15 cellular contexts compared by ENCODE assay signal in genomic region chr1:89672489-89673183, GRCh38. TPM values are rescaled to one million over a fixed set of nuclear protein-coding genes. Genes with fewer than 3 reads are reported as not detected.
DNase-seq lines count a peak whose midpoint lies in the region; ATAC-seq, FAIRE-seq and TF ChIP-seq lines count a peak whose summit lies in the region.
"Had no signal": no experiment of that assay in that cellular context is flagged by ENCODE, and none has a peak within 500 bp of the region (broad histone marks: within the 10 kb centered on the region; RNA-seq: fewer than 3 reads in every experiment).

No MANE protein-coding gene starts in this region.

- H3K36me3 Mint-ChIP-seq in stimulated activated naive CD8-positive, alpha-beta T cell treated with anti-CD3 and anti-CD28 coated beads, Interleukin-15, Interleukin-2, amounts not matched to agents 100 ng/mL and 50 ng/mL, for 24 hours (ENCODE audit: low read depth) = peaks cover 71% of the 10 kb centered on the region
- H3K36me3 Mint-ChIP-seq in activated naive CD8-positive, alpha-beta T cell = peaks cover 27% of the 10 kb centered on the region
- H3K36me3 Mint-ChIP-seq: brain had no signal

- H3K27ac Mint-ChIP-seq in stimulated activated naive CD8-positive, alpha-beta T cell treated with anti-CD3 and anti-CD28 coated beads, Interleukin-15, Interleukin-2, amounts not matched to agents 100 ng/mL and 50 ng/mL, for 24 hours = peak overlapping the region; percentile 84
- no peak overlapping the region for H3K27ac Mint-ChIP-seq in stimulated activated naive CD8-positive, alpha-beta T cell treated with anti-CD3 and anti-CD28 coated beads, Interleukin-15, amount 100 ng/mL, for 72 hours
- H3K27ac Mint-ChIP-seq in activated naive CD8-positive, alpha-beta T cell = peak overlapping the region; percentile 86
- H3K27ac Mint-ChIP-seq: brain had no signal

- no peak for DNase-seq in stimulated activated naive CD8-positive, alpha-beta T cell treated with anti-CD3 and anti-CD28 coated beads, Interleukin-15, amount 100 ng/mL, for 72 hours
- DNase-seq in fibroblast of the conjunctiva (ENCODE audit: low read depth) = peak; percentile 13
- no peak for DNase-seq in upper lobe of right lung
- DNase-seq in HTR-8/SVneo (ENCODE audit: insufficient read length, low spot score) = no peak
- DNase-seq in NCI-H187 (lab: John Stamatoyannopoulos, UW) = no peak
- DNase-seq in GM03348 (ENCODE audit: low spot score) = no peak
- DNase-seq: BE2C, DMS79 treated with DMSO at 0.1 percent for 48 hours, immature natural killer cell, NCI-H146, occipital lobe had no signal

- H3K4me1 ChIP-seq in upper lobe of right lung = peaks cover 10% of the 10 kb centered on the region
- H3K4me1 ChIP-seq: BE2C had no signal

- no peaks in the 10 kb centered on the region for H3K27me3 ChIP-seq in upper lobe of right lung
- H3K27me3 ChIP-seq: BE2C had no signal

- H3K27ac ChIP-seq in upper lobe of right lung = no peak overlapping the region
- H3K27ac ChIP-seq: HL-60 had no signal

- peaks cover 99% of the 10 kb centered on the region for H3K4me1 Mint-ChIP-seq in stimulated activated naive CD8-positive, alpha-beta T cell treated with anti-CD3 and anti-CD28 coated beads, Interleukin-15, Interleukin-2, amounts not matched to agents 100 ng/mL and 50 ng/mL, for 24 hours (ENCODE audit: low read depth)
- H3K4me1 Mint-ChIP-seq in stimulated activated naive CD8-positive, alpha-beta T cell treated with anti-CD3 and anti-CD28 coated beads, Interleukin-15, amount 100 ng/mL, for 72 hours = peaks cover 92% of the 10 kb centered on the region
- H3K4me1 Mint-ChIP-seq in activated naive CD8-positive, alpha-beta T cell (ENCODE audit: low read depth) = peaks cover 98% of the 10 kb centered on the region

- no peak for ATAC-seq in stimulated activated naive CD8-positive, alpha-beta T cell treated with anti-CD3 and anti-CD28 coated beads, Interleukin-15, amount 100 ng/mL, for 72 hours
- no peak for ATAC-seq in upper lobe of right lung

- H3K9me3 ChIP-seq in upper lobe of right lung = no peaks in the 10 kb centered on the region
- H3K9me3 ChIP-seq: BE2C had no signal

- H3K4me3 ChIP-seq in upper lobe of right lung = no peak overlapping the region

- no peak for TF ChIP-seq CTCF in upper lobe of right lung (IDR thresholded peaks at IDR 0.05)

- H3K36me3 ChIP-seq in upper lobe of right lung = no peaks in the 10 kb centered on the region
- H3K36me3 ChIP-seq: BE2C had no signal

- no peaks in the 10 kb centered on the region for H3K9me3 Mint-ChIP-seq in stimulated activated naive CD8-positive, alpha-beta T cell treated with anti-CD3 and anti-CD28 coated beads, Interleukin-15, Interleukin-2, amounts not matched to agents 100 ng/mL and 50 ng/mL, for 24 hours
- no peaks in the 10 kb centered on the region for H3K9me3 Mint-ChIP-seq in stimulated activated naive CD8-positive, alpha-beta T cell treated with anti-CD3 and anti-CD28 coated beads, Interleukin-15, amount 100 ng/mL, for 72 hours
- H3K9me3 Mint-ChIP-seq in activated naive CD8-positive, alpha-beta T cell (ENCODE audit: low read depth) = no peaks in the 10 kb centered on the region
- H3K9me3 Mint-ChIP-seq: immature natural killer cell had no signal

- H3K27me3 Mint-ChIP-seq in stimulated activated naive CD8-positive, alpha-beta T cell treated with anti-CD3 and anti-CD28 coated beads, Interleukin-15, Interleukin-2, amounts not matched to agents 100 ng/mL and 50 ng/mL, for 24 hours = no peaks in the 10 kb centered on the region
- H3K27me3 Mint-ChIP-seq in stimulated activated naive CD8-positive, alpha-beta T cell treated with anti-CD3 and anti-CD28 coated beads, Interleukin-15, amount 100 ng/mL, for 72 hours = no peaks in the 10 kb centered on the region
- no peaks in the 10 kb centered on the region for H3K27me3 Mint-ChIP-seq in activated naive CD8-positive, alpha-beta T cell
- H3K27me3 Mint-ChIP-seq: brain had no signal

- H3K4me3 Mint-ChIP-seq in stimulated activated naive CD8-positive, alpha-beta T cell treated with anti-CD3 and anti-CD28 coated beads, Interleukin-15, Interleukin-2, amounts not matched to agents 100 ng/mL and 50 ng/mL, for 24 hours = no peak overlapping the region
- H3K4me3 Mint-ChIP-seq in stimulated activated naive CD8-positive, alpha-beta T cell treated with anti-CD3 and anti-CD28 coated beads, Interleukin-15, amount 100 ng/mL, for 72 hours = peak overlapping the region in 1 of 2 donors; percentile 9
- peak overlapping the region; percentile 15 for H3K4me3 Mint-ChIP-seq in activated naive CD8-positive, alpha-beta T cell
- H3K4me3 Mint-ChIP-seq: brain had no signal

- FAIRE-seq in HTR-8/SVneo (lab: Jason Lieb, UNC) = no peak

- intact Hi-C loops in upper lobe of right lung (cut with DNase I) = no loop called here

RNA-seq across cellular contexts. Expression of gene LRRC8C, which starts 39.7 kb away (rescaled TPM):
- 12.6 TPM for total RNA-seq in upper lobe of right lung

Comparison
In these comparisons a context has a peak if more than half of its experiments do, and no peak if none do; other contexts are left out.
1. H3K27ac Mint-ChIP-seq: peak in stimulated activated naive CD8-positive, alpha-beta T cell treated with anti-CD3 and anti-CD28 coated beads, Interleukin-15, Interleukin-2, amounts not matched to agents 100 ng/mL and 50 ng/mL, for 24 hours (single experiment) and activated naive CD8-positive, alpha-beta T cell (single experiment); none in stimulated activated naive CD8-positive, alpha-beta T cell treated with anti-CD3 and anti-CD28 coated beads, Interleukin-15, amount 100 ng/mL, for 72 hours (0 of 2).